Comparison of ENCODE assay signal across 26 cellular contexts in the genomic region with DNA sequence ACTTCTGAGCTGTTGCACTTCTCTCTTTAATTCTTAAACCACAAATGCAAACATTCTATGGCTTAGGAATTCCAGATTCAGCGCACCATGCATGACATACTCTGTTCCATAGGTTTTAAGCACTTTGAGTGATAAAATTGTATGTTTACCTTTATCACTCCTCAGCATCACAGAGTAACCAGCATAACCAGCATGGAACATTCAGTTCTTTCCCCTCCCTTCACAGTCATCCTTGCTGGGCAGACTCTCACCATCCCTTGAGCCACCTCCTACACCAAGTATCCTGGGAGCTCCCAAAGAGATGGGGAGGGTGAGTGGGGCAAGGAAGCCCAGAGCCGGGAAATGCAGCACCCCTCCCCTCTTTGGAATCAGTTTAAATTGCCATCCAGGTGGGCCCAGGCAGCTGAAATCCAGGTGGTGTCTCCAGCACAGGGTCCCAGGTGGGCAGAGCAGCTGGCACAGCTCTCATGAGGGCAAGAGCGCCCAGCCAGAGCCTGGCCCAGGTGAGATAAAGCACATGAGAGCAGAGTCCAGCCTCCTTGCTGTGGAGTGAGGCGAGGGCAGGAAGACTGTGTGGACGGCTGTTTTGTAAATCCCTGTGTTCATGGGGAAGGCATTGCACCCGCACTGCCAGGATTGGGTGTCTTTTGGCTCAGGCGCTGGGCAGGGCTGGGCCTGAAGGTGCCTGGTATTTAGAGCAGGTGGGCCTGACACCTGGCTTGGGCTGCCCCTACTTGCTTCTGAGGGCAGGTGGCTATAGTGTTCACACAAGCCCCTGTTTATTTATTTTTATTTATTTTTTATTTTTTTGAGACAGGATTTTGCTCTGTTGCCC. TPM values are rescaled to one million over a fixed set of nuclear protein-coding genes. Genes with fewer than 3 reads are reported as not detected.
A peak's percentile ranks its signal among the peaks of the same experiment; 100 is the strongest.
DNase-seq lines count a peak whose midpoint lies in the region; ATAC-seq and TF ChIP-seq lines count a peak whose summit lies in the region.
"Had no signal": no experiment of that assay in that cellular context is flagged by ENCODE, and none has a peak within 500 bp of the region (broad histone marks: within the 10 kb centered on the region; RNA-seq: fewer than 3 reads in every experiment).

No MANE protein-coding gene starts in this region.

- POLR2A ChIA-PET in IMR-90 (lab: Charles Lee; ENCODE audit: unreplicated experiment): interaction anchor here (0.6 kb wide), 1 partner anchor 218 kb away, joined by 3 read pairs; no protein-coding TSS in a partner anchor
- POLR2A ChIA-PET in RWPE1 (lab: Yijun Ruan, JAX; ENCODE audit: low non-redundant PET): no interaction called here
- POLR2A ChIA-PET in Caco-2 (lab: Charles Lee): no interaction called here

- H3K9ac ChIP-seq in IMR-90 (ENCODE audit: low read depth, low read length) (no peak overlapping the region), skeletal muscle satellite cell (ENCODE audit: low read depth, low read length) (peak overlapping the region; percentile 36)

- H3K4me3 ChIP-seq in IMR-90 (ENCODE audit: insufficient read depth, low read depth, low read length) (no peak overlapping the region), skeletal muscle satellite cell (ENCODE audit: low read length) (no peak overlapping the region), Caco-2 (ENCODE audit: low read depth, low read length) (no peak overlapping the region)
- H3K4me3 ChIP-seq: GM12878, skin epidermis, testis had no signal

- no peak overlapping the region for H2AK5ac ChIP-seq in IMR-90 (ENCODE audit: low read depth, low read length)

- intact Hi-C loops in IMR-90 (cut with micrococcal nuclease) (no loop called here), Caco-2 (cut with micrococcal nuclease; ENCODE audit: unreplicated experiment) (no loop called here)

- H3K18ac ChIP-seq in IMR-90 (ENCODE audit: low read depth, low read length): no peak overlapping the region

- no peak overlapping the region for H2AK9ac ChIP-seq in IMR-90 (replicated peaks; ENCODE audit: low read depth, low read length, poor library complexity)

- no peak overlapping the region for H2BK15ac ChIP-seq in IMR-90 (ENCODE audit: low read depth, low read length)

- peak; percentile 45; the same call in 1 of the 2 replicates for ATAC-seq in IMR-90 (ENCODE audit: low read depth)
- ATAC-seq: GM12878, left lobe of liver had no signal

- H3K36me3 ChIP-seq in IMR-90 (ENCODE audit: control insufficient read depth, insufficient read depth, low read length) (no peaks in the 10 kb centered on the region), skeletal muscle satellite cell (ENCODE audit: insufficient read depth, low read length) (no peaks in the 10 kb centered on the region), Caco-2 (ENCODE audit: control insufficient read depth, insufficient read depth, low read length) (no peaks in the 10 kb centered on the region)

- DNase-seq in IMR-90: no peak
- no peak for DNase-seq in RWPE1 (ENCODE audit: low spot score)
- peak; percentile 36 for DNase-seq in iris pigment epithelial cell (ENCODE audit: low read depth)
- no peak for DNase-seq in NCI-H2107 treated with DMSO at 0.1 percent for 48 hours (lab: John Stamatoyannopoulos, UW; ENCODE audit: unreplicated experiment)
- no peak for DNase-seq in Caco-2
- no peak for DNase-seq in stimulated activated CD4-positive, alpha-beta T cell treated with anti-CD3 and anti-CD28 coated beads, Interleukin-2, amount 100 ng/mL, for 24 hours
- no peak for DNase-seq in AG08396 (ENCODE audit: low spot score)
- DNase-seq: activated CD4-positive, alpha-beta T cell treated with anti-CD3 and anti-CD28 coated beads for 1 hour; activated CD8-positive, alpha-beta memory T cell treated with anti-CD3 and anti-CD28 coated beads for 24 hours; activated naive CD4-positive, alpha-beta T cell treated with Interleukin-2 at 50 U/mL for 16 hours; activated T-cell treated with anti-CD3 and anti-CD28 coated beads, Interleukin-2, amount 50 U/mL, for 48 hours; amygdala; dermis blood vessel endothelial cell; DND-41; head of caudate nucleus; NCI-H1092 treated with DMSO at 0.1 percent for 48 hours; NCI-H2081 treated with DMSO at 0.1 percent for 48 hours; NCI-H524; stimulated activated CD4-positive, alpha-beta T cell treated with anti-CD3 and anti-CD28 coated beads, Interleukin-2, amount 100 ng/mL, for 48 hours; stimulated activated naive CD4-positive, alpha-beta T cell; testis had no signal

- no peak for TF ChIP-seq RAD21 in IMR-90 (IDR thresholded peaks at IDR 0.05; ENCODE audit: low read length)

- TF ChIP-seq POLR2A in IMR-90 (IDR thresholded peaks at IDR 0.05; ENCODE audit: low read depth, low read length): no peak

- dilution Hi-C loops in IMR-90 (cut with HindIII; ENCODE audit: low sequenced_read_pairs, unreplicated experiment): no loop called here

- H3K9me1 ChIP-seq in IMR-90 (ENCODE audit: insufficient read depth, low read length): no peaks in the 10 kb centered on the region; the same call in 1 of the 2 replicates

- TF ChIP-seq CTCF in IMR-90 (conservative IDR thresholded peaks at IDR 0.05; ENCODE audit: low read depth, low read length) (no peak), RWPE1 (conservative IDR thresholded peaks at IDR 0.05; ENCODE audit: low read depth) (no peak), Caco-2 (IDR thresholded peaks at IDR 0.05; ENCODE audit: insufficient read depth in 1 of 2, low read depth in 1 of 2, low read length in 1 of 2, severe bottlenecking in 1 of 2, unreplicated experiment in 1 of 2) (no peak)

- WGBS in IMR-90 (ENCODE audit: extremely low coverage in 2 of 2, insufficient read length in 1 of 2), 2 experiments: 86% methylated on average over 1 of the region's 7 CpGs; no CpG with 5 or more reads in 1 of the 2 experiments

- H2BK120ac ChIP-seq in IMR-90 (ENCODE audit: low read depth, low read length): no peak overlapping the region

- H3K4me3 Mint-ChIP-seq in Caco-2 (ENCODE audit: unreplicated experiment): no peak overlapping the region

- no peak overlapping the region for H3K4ac ChIP-seq in IMR-90 (ENCODE audit: low read depth, low read length)

- no peak overlapping the region for H3K27ac ChIP-seq in IMR-90 (ENCODE audit: insufficient read depth, low read length)
- peak overlapping the region; percentile 54 for H3K27ac ChIP-seq in RWPE1
- H3K27ac ChIP-seq: skin epidermis, testis had no signal

- H3K4me1 ChIP-seq in IMR-90 (ENCODE audit: control insufficient read depth, insufficient read depth, low read length): peaks cover 4% of the 10 kb centered on the region
- H3K4me1 ChIP-seq in skeletal muscle satellite cell (ENCODE audit: control insufficient read depth, insufficient read depth, low read length): peaks cover 32% of the 10 kb centered on the region
- H3K4me1 ChIP-seq in Caco-2: peaks cover 14% of the 10 kb centered on the region

- H3K27me3 Mint-ChIP-seq in Caco-2 (ENCODE audit: insufficient read depth, unreplicated experiment): no peaks in the 10 kb centered on the region

- CTCF ChIA-PET in IMR-90 (lab: Yijun Ruan, JAX) (no interaction called here), RWPE1 (lab: Yijun Ruan, JAX) (no interaction called here), Caco-2 (lab: Charles Lee) (no interaction called here)

- H3K14ac ChIP-seq in IMR-90 (replicated peaks; ENCODE audit: low read depth, low read length): no peak overlapping the region

- H2AFZ ChIP-seq in IMR-90 (replicated peaks; ENCODE audit: low read length, poor library complexity): no peak overlapping the region

- H3K56ac ChIP-seq in IMR-90 (ENCODE audit: extremely low read depth, insufficient read depth, low read length): no peak overlapping the region

- no peaks in the 10 kb centered on the region for H3K9me3 Mint-ChIP-seq in Caco-2 (ENCODE audit: unreplicated experiment)

- H3K79me1 ChIP-seq in IMR-90 (ENCODE audit: low read depth in 1 of 2, low read length in 2 of 2): no peaks in the 10 kb centered on the region

- no peaks in the 10 kb centered on the region for H3K9me3 ChIP-seq in IMR-90 (ENCODE audit: control insufficient read depth, insufficient read depth, low read length)
- H3K9me3 ChIP-seq in skeletal muscle satellite cell (replicated peaks; ENCODE audit: low read length): no peaks in the 10 kb centered on the region
- no peaks in the 10 kb centered on the region for H3K9me3 ChIP-seq in Caco-2
- H3K9me3 ChIP-seq: testis had no signal

- no peak overlapping the region for H3K23ac ChIP-seq in IMR-90 (ENCODE audit: low read depth, low read length)

- peaks cover 15% of the 10 kb centered on the region for H3K36me3 Mint-ChIP-seq in Caco-2 (ENCODE audit: insufficient read depth, unreplicated experiment)

- no peak overlapping the region for H3K4me2 ChIP-seq in IMR-90 (ENCODE audit: low read depth, low read length)
- peak overlapping the region; percentile 34 for H3K4me2 ChIP-seq in skeletal muscle satellite cell (ENCODE audit: low read length)

- H2BK5ac ChIP-seq in IMR-90 (ENCODE audit: low read depth, low read length, poor library complexity, severe bottlenecking): no peak overlapping the region

- H4K5ac ChIP-seq in IMR-90 (ENCODE audit: low read depth, low read length): no peak overlapping the region

- H3K27ac Mint-ChIP-seq in Caco-2 (ENCODE audit: unreplicated experiment): no peak overlapping the region
- H3K27ac Mint-ChIP-seq: progenitor cell of endocrine pancreas had no signal

- no peak overlapping the region for H4K91ac ChIP-seq in IMR-90 (ENCODE audit: insufficient read depth, low read depth, low read length)

- H3K4me1 Mint-ChIP-seq in Caco-2 (ENCODE audit: low read depth, unreplicated experiment): peaks cover 20% of the 10 kb centered on the region

- in situ Hi-C loops in IMR-90 (cut with MboI; ENCODE audit: low sequenced_read_pairs): no loop called here

- H3K27me3 ChIP-seq in IMR-90 (ENCODE audit: control insufficient read depth, insufficient read depth, low read length): peaks cover 1% of the 10 kb centered on the region; the same call in 1 of the 2 replicates
- H3K27me3 ChIP-seq in skeletal muscle satellite cell (ENCODE audit: control insufficient read depth, insufficient read depth, low read length): no peaks in the 10 kb centered on the region
- H3K27me3 ChIP-seq in Caco-2 (replicated peaks; ENCODE audit: control insufficient read depth, insufficient read depth, low read length): no peaks in the 10 kb centered on the region
- H3K27me3 ChIP-seq: testis had no signal

- no peaks in the 10 kb centered on the region for H4K20me1 ChIP-seq in IMR-90 (ENCODE audit: insufficient read depth, low read length)

- no peak overlapping the region for H4K8ac ChIP-seq in IMR-90 (ENCODE audit: low read depth in 2 of 2, low read length in 2 of 2)

- no TSS peak for BruUV-seq in IMR-90 (replicated peaks; lab: Mats Ljungman, UMichigan)
- no TSS peak for BruUV-seq in Caco-2 (replicated peaks; lab: Mats Ljungman, UMichigan)

- H2BK20ac ChIP-seq in IMR-90 (ENCODE audit: low read depth, low read length): no peak overlapping the region

TF ChIP-seq in IMR-90, 13 proteins besides CTCF, POLR2A, EP300 and RAD21 (continues in another document):
- TF ChIP-seq SMC3 (IDR thresholded peaks at IDR 0.05; ENCODE audit: low read depth, low read length) (no peak), MAFK (IDR thresholded peaks at IDR 0.05; ENCODE audit: low read depth, low read length) (no peak), MAZ (IDR thresholded peaks at IDR 0.05; ENCODE audit: borderline replicate concordance, low read depth, low read length) (no peak)

RNA-seq across cellular contexts. Expression of a gene that starts 36.8 kb away (rescaled TPM):
- 0.18 and 0.28 TPM in 2 replicates for total RNA-seq in IMR-90 (2012; rRNA removed)
- 0.13 and 0.19 TPM in 2 replicates for polyA plus RNA-seq in IMR-90 (2012; rRNA removed)
- polyA plus RNA-seq in IMR-90 (2012; cell fraction: cytosol; rRNA removed): 0.11 and 0.15 TPM in 2 replicates
- polyA plus RNA-seq in IMR-90 (2012; cell fraction: nucleus; rRNA removed; ENCODE audit: low replicate concordance): 0.33 and 0.57 TPM in 2 replicates
- 1.8 and 2.2 TPM in 2 replicates for total RNA-seq in skeletal muscle satellite cell (2012; rRNA removed)
- 34.6 and 37.9 TPM in 2 replicates for total RNA-seq in Caco-2 (2022)

Comparison
In these comparisons a context has a peak if more than half of its experiments do, and no peak if none do; other contexts are left out.
1. RNA of a gene that starts 36.8 kb away (total RNA-seq): 34.6 to 37.9 TPM in Caco-2; 0.18 to 0.28 TPM in IMR-90; every median in the first group is over 10 times any median in the second.